In genomic region chr15:31338879-31339557, GRCh38 we compare ENCODE assay signal across 8 cellular contexts. TPM values are rescaled to one million over a fixed set of nuclear protein-coding genes. Genes with fewer than 3 reads are reported as not detected.
DNase-seq lines count a peak whose midpoint lies in the region; ATAC-seq, FAIRE-seq and TF ChIP-seq lines count a peak whose summit lies in the region.

No MANE protein-coding gene starts in this region.

- H3K4me2 ChIP-seq in GM12878 (ENCODE audit: control insufficient read depth, insufficient read depth) = peak overlapping the region; percentile 97

- no peak for TF ChIP-seq CTCF in GM12878 (IDR thresholded peaks at IDR 0.05 in 2 of 3, conservative IDR thresholded peaks at IDR 0.05 in 1 of 3; ENCODE audit: control insufficient read depth in 2 of 3, extremely low read depth in 1 of 3, insufficient read depth in 1 of 3, low read depth in 3 of 3, low read length in 3 of 3)
- TF ChIP-seq CTCF in WERI-Rb-1 (IDR thresholded peaks at IDR 0.05; ENCODE audit: low read depth, low read length) = no peak

- H3K4me3 ChIP-seq in GM12878 = peak overlapping the region; percentile 22; the same call in 1 of the 2 replicates
- no peak overlapping the region for H3K4me3 ChIP-seq in WERI-Rb-1 (ENCODE audit: low read depth, low read length)

- intact Hi-C loops in GM12878 (cut with micrococcal nuclease; ENCODE audit: unreplicated experiment) = loop anchor here (1.0 kb wide), 1 partner anchor 13 kb away; the partner anchor contains the start of gene KLF13

- peak overlapping the region; percentile 38 for H3K9ac ChIP-seq in GM12878 (ENCODE audit: control insufficient read depth, insufficient read depth, low read length)

- peak overlapping the region; percentile 86 for H3K27ac Mint-ChIP-seq in stimulated activated naive CD8-positive, alpha-beta T cell treated with anti-CD3 and anti-CD28 coated beads, Interleukin-15, Interleukin-2, amounts not matched to agents 100 ng/mL and 50 ng/mL, for 24 hours

- peak overlapping the region; percentile 83 for H3K27ac ChIP-seq in GM12878 (ENCODE audit: control insufficient read depth, insufficient read depth)
- H3K27ac ChIP-seq in WERI-Rb-1 = no peak overlapping the region

- no peak for TF ChIP-seq POLR2A in GM12878 (IDR thresholded peaks at IDR 0.05; ENCODE audit: low read depth, low read length)

- no peaks in the 10 kb centered on the region for H3K9me3 Mint-ChIP-seq in stimulated activated naive CD8-positive, alpha-beta T cell treated with anti-CD3 and anti-CD28 coated beads, Interleukin-15, Interleukin-2, amounts not matched to agents 100 ng/mL and 50 ng/mL, for 24 hours

- peak; percentile 56 for DNase-seq in activated CD4-positive, alpha-beta T cell treated with anti-CD3 and anti-CD28 coated beads for 48 hours
- no peak for DNase-seq in activated CD4-positive, alpha-beta T cell treated with anti-CD3 and anti-CD28 coated beads, Interleukin-2, amount 50 U/mL, for 1 hour
- DNase-seq in NCI-H345 (lab: John Stamatoyannopoulos, UW) = peak; percentile 69
- peak; percentile 75 for DNase-seq in GM12878 (ENCODE audit: low read depth, low spot score)
- peak; percentile 100 for DNase-seq in kidney glomerular epithelial cell (lab: John Stamatoyannopoulos, UW)
- DNase-seq in WERI-Rb-1 = no peak

- no peaks in the 10 kb centered on the region for H3K27me3 ChIP-seq in GM12878 (replicated peaks in 1 of 2; ENCODE audit: control insufficient read depth in 2 of 2, insufficient read depth in 2 of 2, low read length in 1 of 2)
- no peaks in the 10 kb centered on the region for H3K27me3 ChIP-seq in WERI-Rb-1 (ENCODE audit: insufficient read depth, low read depth, severe bottlenecking)

- H3K4me1 Mint-ChIP-seq in stimulated activated naive CD8-positive, alpha-beta T cell treated with anti-CD3 and anti-CD28 coated beads, Interleukin-15, Interleukin-2, amounts not matched to agents 100 ng/mL and 50 ng/mL, for 24 hours (ENCODE audit: low read depth) = peaks cover 100% of the 10 kb centered on the region

- RAD21 ChIA-PET in GM12878 (lab: Charles Lee; ENCODE audit: unreplicated experiment) = interaction anchor here (0.7 to 2.4 kb wide), 17 partner anchors 10 to 150 kb away, joined by 3 to 16 read pairs (median 4); no protein-coding TSS in a partner anchor

- H4K20me1 ChIP-seq in GM12878 (ENCODE audit: control insufficient read depth, insufficient read depth) = peaks cover 10% of the 10 kb centered on the region

- BruUV-seq in GM12878 (replicated peaks; lab: Mats Ljungman, UMichigan) = no TSS peak

- POLR2A ChIA-PET in GM12878 (lab: Charles Lee) = interaction anchor here (0.6 to 1.8 kb wide), 6 partner anchors 8 to 78 kb away, joined by 3 to 10 read pairs (median 4); no protein-coding TSS in a partner anchor

- peaks cover 7 to 22% of the 10 kb centered on the region in 2 experiments for H3K36me3 ChIP-seq in GM12878 (ENCODE audit: control insufficient read depth in 2 of 2, insufficient read depth in 2 of 2, low read length in 1 of 2)
- H3K36me3 ChIP-seq in WERI-Rb-1 = no peaks in the 10 kb centered on the region

- peak; percentile 63 for ATAC-seq in HG02798 (IDR thresholded peaks at IDR 0.05; ENCODE audit: poor library complexity, unreplicated experiment)
- ATAC-seq in GM12878 = peak; percentile 81

- no peak overlapping the region; the same call in 1 of the 2 replicates for H2AFZ ChIP-seq in GM12878 (ENCODE audit: control insufficient read depth, low read depth, low read length)

- TF ChIP-seq EP300 in GM12878 (IDR thresholded peaks at IDR 0.05; ENCODE audit: borderline replicate concordance in 1 of 2, control insufficient read depth in 1 of 2, low read depth in 2 of 2, low read length in 2 of 2) = peak in 1 of 2 experiments; percentile 19; a peak in 2 of 4 replicates

- no peak for TF ChIP-seq RAD21 in GM12878 (IDR thresholded peaks at IDR 0.05; ENCODE audit: insufficient read depth, low read depth, low read length)

- no peaks in the 10 kb centered on the region for H3K36me3 Mint-ChIP-seq in stimulated activated naive CD8-positive, alpha-beta T cell treated with anti-CD3 and anti-CD28 coated beads, Interleukin-15, Interleukin-2, amounts not matched to agents 100 ng/mL and 50 ng/mL, for 24 hours (ENCODE audit: low read depth)

- H3K9me3 ChIP-seq in GM12878 (replicated peaks; ENCODE audit: control insufficient read depth, insufficient read depth, low read length) (no peaks in the 10 kb centered on the region), WERI-Rb-1 (ENCODE audit: severe bottlenecking) (no peaks in the 10 kb centered on the region)

- SMC1A ChIA-PET in GM12878 (lab: Charles Lee; ENCODE audit: uncharacterized antibody, unreplicated experiment) = interaction anchor here (0.6 to 1.9 kb wide), 15 partner anchors 9 to 133 kb away, joined by 3 to 14 read pairs (median 3); no protein-coding TSS in a partner anchor

- no peaks in the 10 kb centered on the region for H3K27me3 Mint-ChIP-seq in stimulated activated naive CD8-positive, alpha-beta T cell treated with anti-CD3 and anti-CD28 coated beads, Interleukin-15, Interleukin-2, amounts not matched to agents 100 ng/mL and 50 ng/mL, for 24 hours

- peak overlapping the region; percentile 45 for H3K4me3 Mint-ChIP-seq in stimulated activated naive CD8-positive, alpha-beta T cell treated with anti-CD3 and anti-CD28 coated beads, Interleukin-15, Interleukin-2, amounts not matched to agents 100 ng/mL and 50 ng/mL, for 24 hours

- CTCF ChIA-PET in GM12878 (lab: Yijun Ruan, JAX) = interaction anchor here (0.7 to 1.9 kb wide), 5 partner anchors 77 to 150 kb away, joined by 3 to 9 read pairs (median 5); no protein-coding TSS in a partner anchor

- 58% methylated on average over 9 of the region's 9 CpGs for WGBS in GM12878 (ENCODE audit: insufficient coverage, insufficient replicate concordance, low lambda C conversion rate, missing lambda C conversion rate)

- peaks cover 91% of the 10 kb centered on the region for H3K4me1 ChIP-seq in GM12878 (ENCODE audit: control insufficient read depth, insufficient read depth, low read length)

- no peak for FAIRE-seq in GM12878 (lab: Jason Lieb, UNC)

- H3K79me2 ChIP-seq in GM12878 (ENCODE audit: control insufficient read depth, insufficient read depth, low read length) = peaks cover 97% of the 10 kb centered on the region

- in situ Hi-C loops in GM12878 (cut with MboI) = loop anchor here (10.0 to 25.0 kb wide), 3 partner anchors 334 to 1273 kb away; partner anchors contain the start of genes ARHGAP11A and ARHGAP11B

TF ChIP-seq in GM12878, 131 proteins besides CTCF, POLR2A, EP300 and RAD21 (continues in another document):
- peak; percentile 100 for TF ChIP-seq MEF2B (IDR thresholded peaks at IDR 0.05; ENCODE audit: partially characterized antibody, poor library complexity, severe bottlenecking)
- TF ChIP-seq HDGF (IDR thresholded peaks at IDR 0.05) = 0 out of 2 replicates have a peak, but pooled peaks have one; percentile 79
- no peak for TF ChIP-seq CBX5 (IDR thresholded peaks at IDR 0.05; ENCODE audit: low read depth)
- TF ChIP-seq PRDM15 (CRISPR knock-in tag; IDR thresholded peaks at IDR 0.05) = no peak
- TF ChIP-seq CREM (IDR thresholded peaks at IDR 0.05; ENCODE audit: low read depth) = 0 out of 2 replicates have a peak, but pooled peaks have one; percentile 36
- TF ChIP-seq YBX1 (IDR thresholded peaks at IDR 0.05) = peak; percentile 76; the same call in 1 of the 2 replicates
- TF ChIP-seq SMAD5 (IDR thresholded peaks at IDR 0.05; ENCODE audit: low read depth) = no peak
- TF ChIP-seq KDM1A (IDR thresholded peaks at IDR 0.05; ENCODE audit: borderline replicate concordance) = no peak

RNA-seq across cellular contexts. Expression of gene KLF13, which starts 12.4 kb away (rescaled TPM):
- total RNA-seq in GM12878 (2013; cell fraction: nucleolus; rRNA removed) = 47.3 and 48.6 TPM in 2 replicates
- total RNA-seq in GM12878 (2014; rRNA removed) = 49.3 and 51.8 TPM in 2 replicates
- total RNA-seq in GM12878 (2014; rRNA removed; fragmentation: Illumina TruSeq; extraction: Trizol) = 64.7 and 65.1 TPM in 2 replicates
- total RNA-seq in GM12878 (2021) = 109 and 112 TPM in 2 replicates
- 21.1 TPM for polyA plus RNA-seq in GM12878 (2011; ENCODE audit: low read depth)
- 71.9 and 72.0 TPM in 2 replicates for polyA plus RNA-seq in GM12878 (2011; rRNA removed)
- polyA plus RNA-seq in GM12878 (2011; cell fraction: cytosol; rRNA removed) = 40.2 and 46.9 TPM in 2 replicates
- polyA plus RNA-seq in GM12878 (2011; cell fraction: nucleus; rRNA removed) = 35.3 and 41.2 TPM in 2 replicates
- 50.2 and 70.7 TPM in 2 replicates for polyA plus RNA-seq in GM12878 (2012)
- polyA plus RNA-seq in GM12878 (2014; fragmentation: Illumina TruSeq; extraction: Trizol) = 42.3 and 48.2 TPM in 2 replicates
- 10 to 100 TPM; 31.1 to 63.1 TPM for polyA plus RNA-seq in GM12878 (2014; fragmentation: Nextera tagmentation; extraction: Ambion mirVana)
- polyA plus RNA-seq in GM12878 (2014; rRNA removed) = 51.0 and 52.4 TPM in 2 replicates
- polyA plus RNA-seq in GM12878 (2016; fragmentation: Nextera tagmentation; extraction: Ambion mirVana) = 10 to 100 TPM; 20.3 to 24.4 TPM
- 55.7 and 58.5 TPM in 2 replicates for polyA minus RNA-seq in GM12878 (2011; rRNA and poly(A)+ RNA removed)
- polyA minus RNA-seq in GM12878 (2011; cell fraction: cytosol; rRNA and poly(A)+ RNA removed) = 23.3 and 37.1 TPM in 2 replicates
- 10.3 and 17.7 TPM in 2 replicates for polyA minus RNA-seq in GM12878 (2011; cell fraction: nucleus; rRNA and poly(A)+ RNA removed)

Comparison
In these comparisons a context has a peak if more than half of its experiments do, and no peak if none do; other contexts are left out.
1. DNase-seq: peak in activated CD4-positive, alpha-beta T cell treated with anti-CD3 and anti-CD28 coated beads for 48 hours (single experiment), NCI-H345 (single experiment), GM12878 (single experiment) and kidney glomerular epithelial cell (single experiment); none in activated CD4-positive, alpha-beta T cell treated with anti-CD3 and anti-CD28 coated beads, Interleukin-2, amount 50 U/mL, for 1 hour (single experiment) and WERI-Rb-1 (single experiment).